1 cellular context compared by ENCODE assay signal in the genomic region with DNA sequence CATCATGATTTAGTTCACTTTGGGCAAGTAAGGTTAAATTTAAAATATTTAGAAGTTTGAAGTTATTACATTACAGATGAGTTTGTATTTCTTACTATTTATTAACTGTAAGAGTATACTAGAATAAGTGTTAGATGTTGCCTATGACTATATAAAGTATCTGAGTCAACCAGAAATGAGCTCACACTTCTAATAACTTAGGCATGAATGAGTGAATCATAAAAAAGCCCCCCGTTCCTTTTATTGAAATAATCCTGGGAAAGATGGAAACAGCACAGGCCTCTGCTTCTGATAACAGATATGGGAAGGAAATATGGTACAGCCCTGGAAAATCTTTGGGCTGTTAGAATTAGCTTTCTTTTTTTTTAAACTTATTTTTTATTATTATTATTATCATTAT.
TF ChIP-seq lines count a peak whose summit lies in the region.

No MANE protein-coding gene starts in this region.

TF ChIP-seq in HCT116, 20 proteins besides CTCF, POLR2A, EP300 and RAD21:
- TF ChIP-seq FOSL1 (IDR thresholded peaks at IDR 0.05; ENCODE audit: low read depth) (no peak), SRF (IDR thresholded peaks at IDR 0.05; ENCODE audit: low read depth) (no peak), SIN3A (IDR thresholded peaks at IDR 0.05; ENCODE audit: low read depth) (no peak), JUND (IDR thresholded peaks at IDR 0.05) (no peak), CEBPB (IDR thresholded peaks at IDR 0.05; ENCODE audit: low read depth) (no peak), EZH2phosphoT487 (IDR thresholded peaks at IDR 0.05; ENCODE audit: borderline replicate concordance) (no peak)
- TF ChIP-seq, protein P1, sequence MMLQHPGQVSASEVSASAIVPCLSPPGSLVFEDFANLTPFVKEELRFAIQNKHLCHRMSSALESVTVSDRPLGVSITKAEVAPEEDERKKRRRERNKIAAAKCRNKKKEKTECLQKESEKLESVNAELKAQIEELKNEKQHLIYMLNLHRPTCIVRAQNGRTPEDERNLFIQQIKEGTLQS (IDR thresholded peaks at IDR 0.05) = no peak
- TF ChIP-seq, protein P2, sequence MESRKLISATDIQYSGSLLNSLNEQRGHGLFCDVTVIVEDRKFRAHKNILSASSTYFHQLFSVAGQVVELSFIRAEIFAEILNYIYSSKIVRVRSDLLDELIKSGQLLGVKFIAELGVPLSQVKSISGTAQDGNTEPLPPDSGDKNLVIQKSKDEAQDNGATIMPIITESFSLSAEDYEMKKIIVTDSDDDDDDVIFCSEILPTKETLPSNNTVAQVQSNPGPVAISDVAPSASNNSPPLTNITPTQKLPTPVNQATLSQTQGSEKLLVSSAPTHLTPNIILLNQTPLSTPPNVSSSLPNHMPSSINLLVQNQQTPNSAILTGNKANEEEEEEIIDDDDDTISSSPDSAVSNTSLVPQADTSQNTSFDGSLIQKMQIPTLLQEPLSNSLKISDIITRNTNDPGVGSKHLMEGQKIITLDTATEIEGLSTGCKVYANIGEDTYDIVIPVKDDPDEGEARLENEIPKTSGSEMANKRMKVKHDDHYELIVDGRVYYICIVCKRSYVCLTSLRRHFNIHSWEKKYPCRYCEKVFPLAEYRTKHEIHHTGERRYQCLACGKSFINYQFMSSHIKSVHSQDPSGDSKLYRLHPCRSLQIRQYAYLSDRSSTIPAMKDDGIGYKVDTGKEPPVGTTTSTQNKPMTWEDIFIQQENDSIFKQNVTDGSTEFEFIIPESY (IDR thresholded peaks at IDR 0.05; ENCODE audit: extremely low read depth, insufficient replicate concordance, low read length) = no peak
